8 cellular contexts compared by ENCODE assay signal in genomic region chr5:75717082-75717922, GRCh38. TPM values are rescaled to one million over a fixed set of nuclear protein-coding genes. Genes with fewer than 3 reads are reported as not detected.
DNase-seq lines count a peak whose midpoint lies in the region; ATAC-seq and TF ChIP-seq lines count a peak whose summit lies in the region.

TSS of gene POC5 (minus strand) at chr5:75717437. CDS start at chr5:75712937, 4,500 bp downstream.

- intact Hi-C loops in dendritic cell treated with granulocyte-macrophage colony-stimulating factor and Interleukin-4, amounts not matched to agents 40 ng/mL and 50 ng/mL, for 4 days (cut with micrococcal nuclease) = loop anchor here (1.0 kb wide), 1 partner anchor 206 kb away; the partner anchor contains the start of genes CERT1 and POLK

- H3K9me3 Mint-ChIP-seq in dendritic cell treated with granulocyte-macrophage colony-stimulating factor and Interleukin-4, amounts not matched to agents 40 ng/mL and 50 ng/mL, for 4 days = no peaks in the 10 kb centered on the region

- peak within 1 kb of the TSS; percentile 85 for H3K27ac ChIP-seq in C4-2B

- no peak for TF ChIP-seq CTCF in C4-2B (conservative IDR thresholded peaks at IDR 0.05)

- H3K36me3 Mint-ChIP-seq in dendritic cell treated with granulocyte-macrophage colony-stimulating factor and Interleukin-4, amounts not matched to agents 40 ng/mL and 50 ng/mL, for 4 days (ENCODE audit: low read depth) = peaks cover 33% of the 10 kb centered on the region

- H3K4me3 Mint-ChIP-seq in dendritic cell treated with granulocyte-macrophage colony-stimulating factor and Interleukin-4, amounts not matched to agents 40 ng/mL and 50 ng/mL, for 4 days = peak within 1 kb of the TSS; percentile 94

- ATAC-seq in GM19395 (IDR thresholded peaks at IDR 0.05; ENCODE audit: unreplicated experiment) (peak; percentile 96), HG03565 (IDR thresholded peaks at IDR 0.05; ENCODE audit: unreplicated experiment) (peak; percentile 85), left lobe of liver (peak; percentile 95)

- peak within 1 kb of the TSS; percentile 96 for H3K27ac Mint-ChIP-seq in dendritic cell treated with granulocyte-macrophage colony-stimulating factor and Interleukin-4, amounts not matched to agents 40 ng/mL and 50 ng/mL, for 4 days

- DNase-seq in NCI-H774 (lab: John Stamatoyannopoulos, UW) = peak; percentile 96
- peak; percentile 99 for DNase-seq in activated CD4-positive, alpha-beta T cell treated with anti-CD3 and anti-CD28 coated beads, Interleukin-2, amount 50 U/mL, for 4 hours
- DNase-seq in left lobe of liver (ENCODE audit: low spot score) = peak; percentile 98
- peak; percentile 97 for DNase-seq in stimulated activated CD4-positive, alpha-beta T cell treated with anti-CD3 and anti-CD28 coated beads, Interleukin-2, amount 100 ng/mL, for 4 hours (ENCODE audit: low read depth)

- peaks cover 38% of the 10 kb centered on the region for H3K4me1 Mint-ChIP-seq in dendritic cell treated with granulocyte-macrophage colony-stimulating factor and Interleukin-4, amounts not matched to agents 40 ng/mL and 50 ng/mL, for 4 days (ENCODE audit: low read depth)

- no peaks in the 10 kb centered on the region for H3K27me3 Mint-ChIP-seq in dendritic cell treated with granulocyte-macrophage colony-stimulating factor and Interleukin-4, amounts not matched to agents 40 ng/mL and 50 ng/mL, for 4 days

RNA-seq across cellular contexts. Expression of gene POC5, which starts in this region (rescaled TPM):
- total RNA-seq in left lobe of liver = 2.8 TPM

Comparison
In these comparisons a context has a peak if more than half of its experiments do, and no peak if none do; other contexts are left out.
1. Peak in every context shown above with its lines: DNase-seq, ATAC-seq and H3K27ac ChIP-seq.